9 cellular contexts compared by ENCODE assay signal in the genomic region with DNA sequence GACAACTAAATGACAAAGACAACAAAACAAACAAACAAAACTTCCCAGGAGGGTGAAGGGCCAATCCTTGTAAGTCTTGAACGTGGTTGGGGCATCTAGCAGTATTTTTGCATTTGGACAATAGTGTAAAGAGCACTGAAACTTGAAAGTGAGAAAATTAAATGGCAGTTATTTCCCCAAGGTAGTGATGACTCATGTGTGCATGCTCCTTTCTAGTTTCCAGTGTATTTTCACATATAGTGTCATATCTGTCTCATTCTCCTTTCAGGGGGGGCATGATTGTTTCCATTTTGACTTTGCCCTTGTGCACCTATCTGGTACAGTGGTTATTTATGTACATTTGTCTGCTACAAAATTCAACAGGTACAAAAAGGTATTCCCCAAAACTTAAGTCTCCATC. TPM values are rescaled to one million over a fixed set of nuclear protein-coding genes. Genes with fewer than 3 reads are reported as not detected.
DNase-seq lines count a peak whose midpoint lies in the region; ATAC-seq and TF ChIP-seq lines count a peak whose summit lies in the region.
"Had no signal": no experiment of that assay in that cellular context is flagged by ENCODE, and none has a peak within 500 bp of the region (broad histone marks: within the 10 kb centered on the region; RNA-seq: fewer than 3 reads in every experiment).

No MANE protein-coding gene starts in this region.

- POLR2A ChIA-PET in activated CD8-positive, alpha-beta T cell treated with anti-CD3 and anti-CD28 coated beads for 36 hours (lab: Charles Lee): interaction anchor here (0.6 kb wide), 1 partner anchor 195 kb away, joined by 4 read pairs; no protein-coding TSS in a partner anchor
- POLR2A ChIA-PET in activated CD8-positive, alpha-beta T cell treated with anti-CD3 and anti-CD28 coated beads, Interleukin-2, amount 10 ng/mL, durations not matched to agents 7 days and 5 days (lab: Charles Lee): interaction anchor here (0.6 kb wide), 1 partner anchor 1682 kb away, joined by 3 read pairs; no protein-coding TSS in a partner anchor

- peak; percentile 76 for ATAC-seq in activated CD8-positive, alpha-beta T cell treated with anti-CD3 and anti-CD28 coated beads for 36 hours
- ATAC-seq in activated CD8-positive, alpha-beta T cell treated with anti-CD3 and anti-CD28 coated beads, Interleukin-2, amount 10 ng/mL, durations not matched to agents 7 days and 5 days: no peak
- peak; percentile 86 for ATAC-seq in GM21717 (IDR thresholded peaks at IDR 0.05; ENCODE audit: unreplicated experiment)
- peak; percentile 88 for ATAC-seq in HG03354 (IDR thresholded peaks at IDR 0.05; ENCODE audit: poor library complexity, severe bottlenecking, unreplicated experiment)
- ATAC-seq in stimulated activated effector memory CD8-positive, alpha-beta T cell treated with anti-CD3 and anti-CD28 coated beads, Interleukin-12 subunit alpha, Interleukin-12 subunit beta, amount 100 ng/mL, for 72 hours: peak; percentile 90

- no peak for TF ChIP-seq EP300 in suprapubic skin (IDR thresholded peaks at IDR 0.05)

- H3K27ac ChIP-seq in suprapubic skin: no peak overlapping the region
- no peak overlapping the region for H3K27ac ChIP-seq in brain microvascular endothelial cell

- H3K9me3 ChIP-seq in suprapubic skin: no peaks in the 10 kb centered on the region

- in situ Hi-C loops in brain microvascular endothelial cell (cut with HindIII; ENCODE audit: low pct_ligation_motif_present, low sequenced_read_pairs): no loop called here

- no peaks in the 10 kb centered on the region for H3K27me3 Mint-ChIP-seq in activated CD8-positive, alpha-beta T cell treated with anti-CD3 and anti-CD28 coated beads for 36 hours
- H3K27me3 Mint-ChIP-seq in activated CD8-positive, alpha-beta T cell treated with anti-CD3 and anti-CD28 coated beads, Interleukin-2, amount 10 ng/mL, durations not matched to agents 7 days and 5 days (ENCODE audit: low read depth): no peaks in the 10 kb centered on the region

- WGBS in suprapubic skin: 72% methylated on average over 1 of the region's 1 CpG

- peak overlapping the region; percentile 65 for H3K27ac Mint-ChIP-seq in activated CD8-positive, alpha-beta T cell treated with anti-CD3 and anti-CD28 coated beads for 36 hours
- H3K27ac Mint-ChIP-seq in activated CD8-positive, alpha-beta T cell treated with anti-CD3 and anti-CD28 coated beads, Interleukin-2, amount 10 ng/mL, durations not matched to agents 7 days and 5 days: no peak overlapping the region
- no peak overlapping the region for H3K27ac Mint-ChIP-seq in stimulated activated effector memory CD8-positive, alpha-beta T cell treated with anti-CD3 and anti-CD28 coated beads, Interleukin-12 subunit alpha, Interleukin-12 subunit beta, amount 100 ng/mL, for 72 hours

- no peak for TF ChIP-seq POLR2A in suprapubic skin (IDR thresholded peaks at IDR 0.05)

- CTCF ChIA-PET in activated CD8-positive, alpha-beta T cell treated with anti-CD3 and anti-CD28 coated beads for 36 hours (lab: Charles Lee): interaction anchor here (1.0 to 1.3 kb wide), 4 partner anchors 11 to 59 kb away, joined by 3 read pairs; no protein-coding TSS in a partner anchor
- CTCF ChIA-PET in activated CD8-positive, alpha-beta T cell treated with anti-CD3 and anti-CD28 coated beads, Interleukin-2, amount 10 ng/mL, durations not matched to agents 7 days and 5 days (lab: Charles Lee): interaction anchor here (1.0 to 1.6 kb wide), 2 partner anchors 35 to 149 kb away, joined by 4 read pairs; no protein-coding TSS in a partner anchor

- H3K4me3 Mint-ChIP-seq in activated CD8-positive, alpha-beta T cell treated with anti-CD3 and anti-CD28 coated beads for 36 hours: no peak overlapping the region
- H3K4me3 Mint-ChIP-seq in activated CD8-positive, alpha-beta T cell treated with anti-CD3 and anti-CD28 coated beads, Interleukin-2, amount 10 ng/mL, durations not matched to agents 7 days and 5 days: no peak overlapping the region
- no peak overlapping the region for H3K4me3 Mint-ChIP-seq in stimulated activated effector memory CD8-positive, alpha-beta T cell treated with anti-CD3 and anti-CD28 coated beads, Interleukin-12 subunit alpha, Interleukin-12 subunit beta, amount 100 ng/mL, for 72 hours

- peaks cover 39% of the 10 kb centered on the region for H3K36me3 Mint-ChIP-seq in activated CD8-positive, alpha-beta T cell treated with anti-CD3 and anti-CD28 coated beads for 36 hours (ENCODE audit: low read depth)
- H3K36me3 Mint-ChIP-seq in activated CD8-positive, alpha-beta T cell treated with anti-CD3 and anti-CD28 coated beads, Interleukin-2, amount 10 ng/mL, durations not matched to agents 7 days and 5 days (ENCODE audit: low read depth): peaks cover 41% of the 10 kb centered on the region
- peaks cover 6% of the 10 kb centered on the region for H3K36me3 Mint-ChIP-seq in stimulated activated effector memory CD8-positive, alpha-beta T cell treated with anti-CD3 and anti-CD28 coated beads, Interleukin-12 subunit alpha, Interleukin-12 subunit beta, amount 100 ng/mL, for 72 hours

- H3K4me1 Mint-ChIP-seq in activated CD8-positive, alpha-beta T cell treated with anti-CD3 and anti-CD28 coated beads for 36 hours (ENCODE audit: low read depth): peaks cover 62% of the 10 kb centered on the region
- peaks cover 36% of the 10 kb centered on the region for H3K4me1 Mint-ChIP-seq in activated CD8-positive, alpha-beta T cell treated with anti-CD3 and anti-CD28 coated beads, Interleukin-2, amount 10 ng/mL, durations not matched to agents 7 days and 5 days (ENCODE audit: low read depth)
- peaks cover 33% of the 10 kb centered on the region for H3K4me1 Mint-ChIP-seq in stimulated activated effector memory CD8-positive, alpha-beta T cell treated with anti-CD3 and anti-CD28 coated beads, Interleukin-12 subunit alpha, Interleukin-12 subunit beta, amount 100 ng/mL, for 72 hours

- intact Hi-C loops in activated CD8-positive, alpha-beta T cell treated with anti-CD3 and anti-CD28 coated beads for 36 hours (cut with micrococcal nuclease): no loop called here

- no peak overlapping the region for H3K4me3 ChIP-seq in suprapubic skin
- no peak overlapping the region for H3K4me3 ChIP-seq in brain microvascular endothelial cell (ENCODE audit: low read depth, low read length)

- H3K36me3 ChIP-seq in suprapubic skin (no peaks in the 10 kb centered on the region), brain microvascular endothelial cell (replicated peaks) (no peaks in the 10 kb centered on the region)

- H3K27me3 ChIP-seq in suprapubic skin (no peaks in the 10 kb centered on the region), brain microvascular endothelial cell (replicated peaks) (no peaks in the 10 kb centered on the region)

- peak; percentile 34 for DNase-seq in activated CD8-positive, alpha-beta T cell treated with anti-CD3 and anti-CD28 coated beads for 36 hours
- no peak for DNase-seq in activated CD8-positive, alpha-beta T cell treated with anti-CD3 and anti-CD28 coated beads, Interleukin-2, amount 10 ng/mL, durations not matched to agents 7 days and 5 days
- no peak for DNase-seq in stimulated activated effector memory CD8-positive, alpha-beta T cell treated with anti-CD3 and anti-CD28 coated beads, Interleukin-12 subunit alpha, Interleukin-12 subunit beta, amount 100 ng/mL, for 72 hours (ENCODE audit: low spot score in 2 of 2)
- DNase-seq in suprapubic skin (ENCODE audit: low spot score in 2 of 2): no peak
- DNase-seq in brain microvascular endothelial cell: no peak
- no peak for DNase-seq in NOMO-1 (lab: John Stamatoyannopoulos, UW; ENCODE audit: unreplicated experiment in 2 of 2)
- DNase-seq: NCI-H748 treated with DMSO at 0.1 percent for 48 hours had no signal

- no peak for TF ChIP-seq CTCF in activated CD8-positive, alpha-beta T cell treated with anti-CD3 and anti-CD28 coated beads for 36 hours (IDR thresholded peaks at IDR 0.05)
- no peak for TF ChIP-seq CTCF in suprapubic skin (IDR thresholded peaks at IDR 0.05)
- TF ChIP-seq CTCF in brain microvascular endothelial cell (IDR thresholded peaks at IDR 0.05; ENCODE audit: low read depth, low read length, missing control alignments): no peak

- peaks cover 14% of the 10 kb centered on the region for H3K4me1 ChIP-seq in suprapubic skin

- H3K9me3 Mint-ChIP-seq in activated CD8-positive, alpha-beta T cell treated with anti-CD3 and anti-CD28 coated beads for 36 hours: peaks cover 5% of the 10 kb centered on the region
- H3K9me3 Mint-ChIP-seq in activated CD8-positive, alpha-beta T cell treated with anti-CD3 and anti-CD28 coated beads, Interleukin-2, amount 10 ng/mL, durations not matched to agents 7 days and 5 days (ENCODE audit: insufficient read depth): peaks cover 3% of the 10 kb centered on the region
- H3K9me3 Mint-ChIP-seq in stimulated activated effector memory CD8-positive, alpha-beta T cell treated with anti-CD3 and anti-CD28 coated beads, Interleukin-12 subunit alpha, Interleukin-12 subunit beta, amount 100 ng/mL, for 72 hours: no peaks in the 10 kb centered on the region

RNA-seq across cellular contexts. Expression of gene CERS6, which starts 39.5 kb away (rescaled TPM):
- 10 to 100 TPM; 15.4 to 16.1 TPM for total RNA-seq in activated CD8-positive, alpha-beta T cell treated with anti-CD3 and anti-CD28 coated beads for 36 hours
- total RNA-seq in activated CD8-positive, alpha-beta T cell treated with anti-CD3 and anti-CD28 coated beads, Interleukin-2, amount 10 ng/mL, durations not matched to agents 7 days and 5 days: 10 to 100 TPM; 13.1 to 14.5 TPM
- 10 to 100 TPM; 68.7 to 83.3 (median 77.0) TPM for total RNA-seq in suprapubic skin

Comparison
In these comparisons a context has a peak if more than half of its experiments do, and no peak if none do; other contexts are left out.
1. RNA of gene CERS6, which starts 39.5 kb away (total RNA-seq): 68.7 to 83.3 TPM in suprapubic skin; 15.4 to 16.1 TPM in activated CD8-positive, alpha-beta T cell treated with anti-CD3 and anti-CD28 coated beads for 36 hours and 13.1 to 14.5 TPM in activated CD8-positive, alpha-beta T cell treated with anti-CD3 and anti-CD28 coated beads, Interleukin-2, amount 10 ng/mL, durations not matched to agents 7 days and 5 days; every median in the first group is over 4 times any median in the second.